In the genomic region with DNA sequence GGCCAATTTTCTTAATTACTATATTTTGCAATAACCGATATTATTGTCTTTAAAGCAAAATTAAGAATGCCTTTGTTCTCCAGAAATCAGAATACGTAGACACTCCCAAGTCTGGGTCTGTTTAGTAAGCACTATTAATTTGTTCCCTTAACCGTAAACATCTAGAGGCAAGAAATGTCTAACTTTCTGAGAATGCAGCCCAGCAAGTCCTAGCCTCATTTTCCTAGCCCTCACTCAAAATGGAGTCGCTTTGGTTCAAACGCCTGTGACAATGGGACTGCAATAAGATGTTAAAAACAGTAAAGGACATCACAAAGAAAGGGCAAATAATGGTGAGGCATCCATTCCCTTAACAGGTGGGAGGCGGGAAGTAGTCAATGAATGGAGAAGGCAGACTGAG, we compare ENCODE assay signal across 27 cellular contexts.
"Had no signal": no experiment of that assay in that cellular context is flagged by ENCODE, and none has a peak within 500 bp of the region (broad histone marks: within the 10 kb centered on the region; RNA-seq: fewer than 3 reads in every experiment).

No MANE protein-coding gene starts in this region.

- H2AFZ ChIP-seq: hepatocyte had no signal

- H3K4me2 ChIP-seq: hepatocyte had no signal

- H3K27me3 Mint-ChIP-seq: naive B cell; natural killer cell treated with Interleukin-12 subunit alpha and Interleukin-12 subunit beta and Interleukin-15 and Interleukin-18, amount 100 ng/mL, for 72 hours; stimulated activated naive CD8-positive, alpha-beta T cell treated with anti-CD3 and anti-CD28 coated beads, Interleukin-15, Interleukin-2, amounts not matched to agents 100 ng/mL and 50 ng/mL, for 24 hours had no signal

- H3K79me2 ChIP-seq: hepatocyte had no signal

- ATAC-seq: natural killer cell treated with Interleukin-12 subunit alpha and Interleukin-12 subunit beta and Interleukin-15 and Interleukin-18, amount 100 ng/mL, for 72 hours; pancreas; right cardiac atrium; sciatic nerve had no signal

- H3K27ac Mint-ChIP-seq: mesothelial cell of epicardium; natural killer cell treated with Interleukin-12 subunit alpha and Interleukin-12 subunit beta and Interleukin-15 and Interleukin-18, amount 100 ng/mL, for 72 hours; stimulated activated naive CD8-positive, alpha-beta T cell treated with anti-CD3 and anti-CD28 coated beads, Interleukin-15, Interleukin-2, amounts not matched to agents 100 ng/mL and 50 ng/mL, for 24 hours had no signal

- H3K4me1 ChIP-seq: left ventricle myocardium inferior, pancreas, prostate gland, suprapubic skin, tibial artery, upper lobe of left lung, vagina had no signal

- DNase-seq: islet precursor cell; left ventricle myocardium inferior; mesendoderm; naive B cell; nucleus accumbens; pancreas; posterior cingulate gyrus; retina; right cardiac atrium; stimulated activated CD4-positive, alpha-beta T cell treated with anti-CD3 and anti-CD28 coated beads, Interleukin-12 subunit alpha, Interleukin-12 subunit beta, amount 100 ng/mL, for 4 hours; stimulated activated CD4-positive, alpha-beta T cell treated with anti-CD3 and anti-CD28 coated beads, Interleukin-15, amount 100 ng/mL, for 24 hours; stimulated activated CD4-positive, alpha-beta T cell treated with anti-CD3 and anti-CD28 coated beads, Interleukin-2, amount 100 ng/mL, for 24 hours; stimulated activated CD4-positive, alpha-beta T cell treated with anti-CD3 and anti-CD28 coated beads, Interleukin-4, amount 100 ng/mL, for 1 hour; stimulated activated naive CD4-positive, alpha-beta T cell; tibial artery; upper lobe of left lung had no signal

- H3K9me3 ChIP-seq: pancreas, prostate gland had no signal

- H3K36me3 ChIP-seq: left ventricle myocardium inferior, pancreas, prostate gland, suprapubic skin, thoracic aorta, upper lobe of left lung, vagina had no signal

- H3K27me3 ChIP-seq: hepatocyte, pancreas, suprapubic skin, tibial artery, upper lobe of left lung, vagina had no signal

- H3K4me3 ChIP-seq: hepatocyte, left ventricle myocardium inferior, lung, pancreas, prostate gland, skin epidermis, suprapubic skin, thoracic aorta, tibial artery, upper lobe of left lung, vagina had no signal

- H3K36me3 Mint-ChIP-seq: naive B cell had no signal

- H3K4me3 Mint-ChIP-seq: mesothelial cell of epicardium; naive B cell; natural killer cell treated with Interleukin-12 subunit alpha and Interleukin-12 subunit beta and Interleukin-15 and Interleukin-18, amount 100 ng/mL, for 72 hours; stimulated activated naive CD8-positive, alpha-beta T cell treated with anti-CD3 and anti-CD28 coated beads, Interleukin-15, Interleukin-2, amounts not matched to agents 100 ng/mL and 50 ng/mL, for 24 hours had no signal

- H3K27ac ChIP-seq: hepatocyte, left ventricle myocardium inferior, pancreas, prostate gland, skin epidermis, suprapubic skin, thoracic aorta, tibial artery, upper lobe of left lung, vagina had no signal

- H3K4me1 Mint-ChIP-seq: mesothelial cell of epicardium had no signal
